In the genomic region with DNA sequence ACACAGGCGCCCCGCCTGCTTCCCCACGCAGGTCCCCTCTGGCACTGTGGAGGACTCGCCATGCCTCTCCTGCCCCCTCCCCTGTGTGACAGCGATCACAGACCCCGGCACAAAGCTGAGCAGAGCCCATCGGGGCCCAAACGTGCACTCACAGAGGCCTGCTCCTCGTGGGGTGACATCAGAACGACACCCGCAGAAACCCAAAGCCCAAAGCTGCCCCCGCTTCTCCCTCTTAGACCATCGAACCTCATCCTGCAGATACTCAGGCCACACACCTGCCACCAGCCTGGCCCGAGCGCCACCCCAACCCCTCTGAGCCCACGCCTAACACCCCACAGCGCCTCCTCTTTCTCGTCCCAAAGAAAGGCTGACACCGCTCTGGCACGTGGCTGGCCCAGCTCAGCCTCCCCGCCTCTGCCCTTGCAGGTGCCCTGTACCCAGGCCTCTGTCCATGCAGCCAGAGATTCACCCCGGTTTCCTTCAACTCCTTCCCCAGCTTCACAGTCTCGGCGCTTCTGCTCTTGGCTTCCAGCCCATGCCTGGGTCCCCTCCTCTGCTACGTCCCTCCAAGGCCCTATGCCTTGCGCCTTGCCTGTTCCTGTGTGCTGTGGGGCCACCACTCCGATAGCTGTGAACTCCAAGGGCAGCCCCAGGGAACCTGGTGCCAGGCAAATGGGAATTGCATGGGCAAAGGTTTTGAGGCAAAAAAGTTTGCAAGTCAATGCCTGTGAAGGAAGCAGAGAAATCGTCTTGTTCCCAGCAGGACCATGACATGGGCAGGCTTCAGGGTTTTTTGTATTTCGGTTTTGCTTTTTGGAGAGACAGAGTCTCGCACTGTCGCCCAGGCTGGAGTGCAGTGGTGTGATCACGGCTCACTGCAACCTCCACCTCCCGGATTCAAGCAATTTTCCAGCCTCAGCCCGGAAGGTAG, we compare ENCODE assay signal across 8 cellular contexts. TPM values are rescaled to one million over a fixed set of nuclear protein-coding genes. Genes with fewer than 3 reads are reported as not detected.
DNase-seq lines count a peak whose midpoint lies in the region; ATAC-seq and TF ChIP-seq lines count a peak whose summit lies in the region.

No MANE protein-coding gene starts in this region.

- no peak for TF ChIP-seq EP300 in suprapubic skin (IDR thresholded peaks at IDR 0.05)

- H3K36me3 ChIP-seq in iPS-15b (ENCODE audit: control insufficient read depth, insufficient read depth, low read length): peaks cover 21% of the 10 kb centered on the region
- no peaks in the 10 kb centered on the region for H3K36me3 ChIP-seq in suprapubic skin
- H3K36me3 ChIP-seq in mucosa of descending colon (ENCODE audit: low read depth): no peaks in the 10 kb centered on the region

- peak overlapping the region; percentile 76 for H3K4me3 Mint-ChIP-seq in T-helper 1 cell treated with Interleukin-12 subunit alpha and Interleukin-12 subunit beta and Interleukin-4 antibody, amounts not matched to agents 30 μg/mL and 1 μg/mL, for 36 hours
- peak overlapping the region; percentile 86 to 89 for H3K4me3 Mint-ChIP-seq in activated T-cell treated with anti-CD3 and anti-CD28 coated beads, Interleukin-2, amount 50 U/mL, for 72 hours

- no peak for TF ChIP-seq POLR2A in suprapubic skin (IDR thresholded peaks at IDR 0.05)

- peaks cover 21% of the 10 kb centered on the region for H3K27me3 Mint-ChIP-seq in T-helper 1 cell treated with Interleukin-12 subunit alpha and Interleukin-12 subunit beta and Interleukin-4 antibody, amounts not matched to agents 30 μg/mL and 1 μg/mL, for 36 hours (ENCODE audit: low read depth)
- H3K27me3 Mint-ChIP-seq in activated T-cell treated with anti-CD3 and anti-CD28 coated beads, Interleukin-2, amount 50 U/mL, for 72 hours (ENCODE audit: low read depth): peaks cover 14% of the 10 kb centered on the region

- H3K27ac Mint-ChIP-seq in T-helper 1 cell treated with Interleukin-12 subunit alpha and Interleukin-12 subunit beta and Interleukin-4 antibody, amounts not matched to agents 30 μg/mL and 1 μg/mL, for 36 hours: peak overlapping the region; percentile 29
- H3K27ac Mint-ChIP-seq in activated T-cell treated with anti-CD3 and anti-CD28 coated beads, Interleukin-2, amount 50 U/mL, for 72 hours: peak overlapping the region; percentile 60

- H3K9me3 ChIP-seq in iPS-15b (ENCODE audit: control insufficient read depth, insufficient read depth, low read length) (no peaks in the 10 kb centered on the region), suprapubic skin (no peaks in the 10 kb centered on the region), mucosa of descending colon (no peaks in the 10 kb centered on the region)

- ATAC-seq in activated T-cell treated with anti-CD3 and anti-CD28 coated beads, Interleukin-2, amount 50 U/mL, for 72 hours (replicated peaks in 1 of 2): no peak
- no peak for ATAC-seq in mucosa of descending colon

- intact Hi-C loops in mucosa of descending colon (cut with DNase I, micrococcal nuclease): no loop called here

- 65% methylated on average over 28 of the region's 34 CpGs for WGBS in suprapubic skin

- H3K9ac ChIP-seq in iPS-15b (ENCODE audit: low read depth, low read length): no peak overlapping the region

- peaks cover 24% of the 10 kb centered on the region for H3K4me1 Mint-ChIP-seq in T-helper 1 cell treated with Interleukin-12 subunit alpha and Interleukin-12 subunit beta and Interleukin-4 antibody, amounts not matched to agents 30 μg/mL and 1 μg/mL, for 36 hours (ENCODE audit: low read depth)
- H3K4me1 Mint-ChIP-seq in activated T-cell treated with anti-CD3 and anti-CD28 coated beads, Interleukin-2, amount 50 U/mL, for 72 hours (ENCODE audit: low read depth): peaks cover 43% of the 10 kb centered on the region

- no peak for TF ChIP-seq CTCF in suprapubic skin (IDR thresholded peaks at IDR 0.05)
- TF ChIP-seq CTCF in mucosa of descending colon (IDR thresholded peaks at IDR 0.05): no peak

- H3K9me3 Mint-ChIP-seq in T-helper 1 cell treated with Interleukin-12 subunit alpha and Interleukin-12 subunit beta and Interleukin-4 antibody, amounts not matched to agents 30 μg/mL and 1 μg/mL, for 36 hours: no peaks in the 10 kb centered on the region
- no peaks in the 10 kb centered on the region for H3K9me3 Mint-ChIP-seq in activated T-cell treated with anti-CD3 and anti-CD28 coated beads, Interleukin-2, amount 50 U/mL, for 72 hours

- H3K36me3 Mint-ChIP-seq in T-helper 1 cell treated with Interleukin-12 subunit alpha and Interleukin-12 subunit beta and Interleukin-4 antibody, amounts not matched to agents 30 μg/mL and 1 μg/mL, for 36 hours (ENCODE audit: low read depth): no peaks in the 10 kb centered on the region
- H3K36me3 Mint-ChIP-seq in activated T-cell treated with anti-CD3 and anti-CD28 coated beads, Interleukin-2, amount 50 U/mL, for 72 hours (ENCODE audit: insufficient read depth in 2 of 2): no peaks in the 10 kb centered on the region

- H3K27me3 ChIP-seq in iPS-15b (ENCODE audit: control insufficient read depth, insufficient read depth, low read length) (no peaks in the 10 kb centered on the region), suprapubic skin (peaks cover 7% of the 10 kb centered on the region)

- DNase-seq in T-helper 1 cell (no peak), suprapubic skin (ENCODE audit: low spot score in 2 of 2) (no peak), epidermal melanocyte (ENCODE audit: insufficient read length, low spot score) (no peak), mucosa of descending colon (no peak)
- no peak for DNase-seq in activated T-cell treated with anti-CD3 and anti-CD28 coated beads, Interleukin-2, amount 50 U/mL, for 72 hours
- no peak for DNase-seq in stimulated activated CD4-positive, alpha-beta T cell treated with anti-CD3 and anti-CD28 coated beads, Interleukin-4, amount 100 ng/mL, for 4 hours

- H3K4me1 ChIP-seq in iPS-15b (ENCODE audit: control insufficient read depth, insufficient read depth, low read length) (no peaks in the 10 kb centered on the region), suprapubic skin (peaks cover 65% of the 10 kb centered on the region), mucosa of descending colon (ENCODE audit: low read depth) (peaks cover 36% of the 10 kb centered on the region)

- H3K27ac ChIP-seq in suprapubic skin: no peak overlapping the region

- H3K4me3 ChIP-seq in iPS-15b (ENCODE audit: low read depth, low read length): peak overlapping the region; percentile 50
- H3K4me3 ChIP-seq in suprapubic skin: peak overlapping the region; percentile 71
- no peak overlapping the region for H3K4me3 ChIP-seq in mucosa of descending colon

RNA-seq across cellular contexts. Expression of a gene that starts 0.8 kb away (rescaled TPM):
- total RNA-seq in activated T-cell treated with anti-CD3 and anti-CD28 coated beads, Interleukin-2, amount 50 U/mL, for 72 hours: under 1 TPM; 0.38 to 0.58 TPM
- total RNA-seq in suprapubic skin (1 to 10 TPM; 2.9 to 8.6 (median 5.1) TPM), mucosa of descending colon (1 to 10 TPM in 1 of 3 donors, under 1 TPM in 2; 0.29 to 1.2 (median 0.39) TPM)

RNA-seq across cellular contexts. Expression of a gene that starts 2.9 kb away (rescaled TPM):
- 100 to 1,000 TPM; 169 to 201 TPM for total RNA-seq in activated T-cell treated with anti-CD3 and anti-CD28 coated beads, Interleukin-2, amount 50 U/mL, for 72 hours
- total RNA-seq in suprapubic skin (100 to 1,000 TPM; 102 to 205 (median 137) TPM), mucosa of descending colon (100 to 1,000 TPM; 302 to 391 (median 378) TPM)

RNA-seq across cellular contexts. Expression of a gene that starts 9.7 kb away (rescaled TPM):
- 10 to 100 TPM; 72.3 to 75.4 TPM for total RNA-seq in activated T-cell treated with anti-CD3 and anti-CD28 coated beads, Interleukin-2, amount 50 U/mL, for 72 hours
- 100 to 1,000 TPM in 2 of 4 donors, 10 to 100 TPM in 2; 89.0 to 153 (median 105) TPM for total RNA-seq in suprapubic skin
- total RNA-seq in mucosa of descending colon: 100 to 1,000 TPM; 136 to 251 (median 213) TPM

RNA-seq across cellular contexts. Expression of a gene that starts 30.5 kb away (rescaled TPM):
- 100 to 1,000 TPM; 400 to 456 TPM for total RNA-seq in activated T-cell treated with anti-CD3 and anti-CD28 coated beads, Interleukin-2, amount 50 U/mL, for 72 hours
- 100 to 1,000 TPM; 338 to 672 (median 451) TPM for total RNA-seq in suprapubic skin
- 100 to 1,000 TPM; 281 to 507 (median 300) TPM for total RNA-seq in mucosa of descending colon

RNA-seq across cellular contexts. Expression of a gene that starts 33.1 kb away (rescaled TPM):
- 10 to 100 TPM; 81.5 to 86.3 TPM for total RNA-seq in activated T-cell treated with anti-CD3 and anti-CD28 coated beads, Interleukin-2, amount 50 U/mL, for 72 hours
- total RNA-seq in suprapubic skin: 10 to 100 TPM; 62.5 to 76.9 (median 66.4) TPM
- total RNA-seq in mucosa of descending colon: 10 to 100 TPM; 69.6 to 86.6 (median 76.3) TPM
